Comparison of ENCODE assay signal across 8 cellular contexts in the genomic region with DNA sequence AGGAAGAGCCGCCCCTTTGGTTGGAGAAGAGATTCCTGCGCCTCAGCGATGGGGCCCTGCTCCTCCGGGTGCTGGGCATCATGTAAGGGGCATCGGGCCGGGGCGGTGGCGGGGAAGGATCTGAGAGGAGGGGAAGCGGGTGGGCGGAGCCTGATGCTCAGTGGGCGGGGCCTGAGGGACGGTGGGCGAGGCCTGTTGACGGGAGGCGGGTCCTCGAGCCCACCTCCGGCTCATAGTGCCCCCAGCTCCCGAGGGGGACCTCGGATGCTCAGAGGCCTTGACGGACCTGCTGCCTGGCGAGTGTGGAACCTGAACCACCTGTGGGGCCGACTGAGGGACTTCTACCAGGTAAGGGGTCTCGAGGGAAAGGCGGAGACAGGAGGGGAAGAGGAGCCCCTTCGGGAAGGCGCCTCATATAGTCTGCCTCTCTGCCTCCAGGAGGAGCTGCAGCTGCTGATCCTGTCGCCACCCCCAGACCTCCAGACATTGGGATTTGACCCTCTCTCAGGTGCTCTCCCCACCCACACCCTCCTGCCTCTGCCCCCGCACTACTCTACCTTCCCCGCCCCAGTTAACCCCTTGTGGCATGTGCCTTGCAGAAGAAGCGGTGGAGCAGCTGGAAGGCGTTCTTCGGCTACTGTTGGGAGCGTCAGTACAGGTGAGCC. TPM values are rescaled to one million over a fixed set of nuclear protein-coding genes. Genes with fewer than 3 reads are reported as not detected.
DNase-seq lines count a peak whose midpoint lies in the region; ATAC-seq and TF ChIP-seq lines count a peak whose summit lies in the region.

No MANE protein-coding gene starts in this region.

- no peak for TF ChIP-seq CTCF in GM12865 (IDR thresholded peaks at IDR 0.05; ENCODE audit: insufficient read depth, low read depth, low read length, missing control alignments)
- TF ChIP-seq CTCF in esophagus squamous epithelium (IDR thresholded peaks at IDR 0.05) = no peak
- TF ChIP-seq CTCF in PC-3 (conservative IDR thresholded peaks at IDR 0.05; ENCODE audit: low read depth, low read length) = no peak

- peak overlapping the region; percentile 29 to 88 (median 62) for H3K27ac ChIP-seq in esophagus squamous epithelium
- no peak overlapping the region for H3K27ac ChIP-seq in PC-3 (ENCODE audit: low read length)

- intact Hi-C loops in esophagus squamous epithelium (cut with DNase I) = no loop called here
- intact Hi-C loops in PC-3 (cut with micrococcal nuclease) = no loop called here

- no peaks in the 10 kb centered on the region for H3K36me3 ChIP-seq in esophagus squamous epithelium
- no peaks in the 10 kb centered on the region for H3K36me3 ChIP-seq in MG63
- H3K36me3 ChIP-seq in PC-3 (ENCODE audit: low read depth, low read length) = no peaks in the 10 kb centered on the region

- CTCF ChIA-PET in PC-3 (lab: Charles Lee) = interaction anchor here (0.8 kb wide), 1 partner anchor 14 kb away, joined by 3 read pairs; no protein-coding TSS in a partner anchor

- no peaks in the 10 kb centered on the region for H3K79me2 ChIP-seq in PC-3 (ENCODE audit: low read length)

- H4K20me1 ChIP-seq in PC-3 (ENCODE audit: low read length) = no peaks in the 10 kb centered on the region

- no peak for TF ChIP-seq POLR2A in esophagus squamous epithelium (IDR thresholded peaks at IDR 0.05)

- no TSS peak for BruUV-seq in PC-3 (replicated peaks; lab: Mats Ljungman, UMichigan)

- H3K4me3 ChIP-seq in GM12865 (ENCODE audit: low read depth, low read length) = peak overlapping the region; percentile 77
- H3K4me3 ChIP-seq in esophagus squamous epithelium = peak overlapping the region in 3 of 4 donors; percentile 29 to 56 (median 37)
- no peak overlapping the region for H3K4me3 ChIP-seq in MG63
- H3K4me3 ChIP-seq in PC-3 (ENCODE audit: low read length) = no peak overlapping the region

- POLR2A ChIA-PET in PC-3 (lab: Charles Lee; ENCODE audit: unreplicated experiment) = no interaction called here

- H3K4me2 ChIP-seq in PC-3 (ENCODE audit: low read length) = no peak overlapping the region

- WGBS in esophagus squamous epithelium, 2 donors = 47 to 51% methylated on average over 9 to 27 of the region's 33 CpGs

- H3K27me3 ChIP-seq in esophagus squamous epithelium (no peaks in the 10 kb centered on the region), MG63 (no peaks in the 10 kb centered on the region), PC-3 (ENCODE audit: low read length) (no peaks in the 10 kb centered on the region)

- H3K9ac ChIP-seq in PC-3 (ENCODE audit: low read length) = no peak overlapping the region

- H3K9me3 ChIP-seq in esophagus squamous epithelium (no peaks in the 10 kb centered on the region), MG63 (no peaks in the 10 kb centered on the region), PC-3 (ENCODE audit: low read length) (no peaks in the 10 kb centered on the region)

- peak; percentile 38 for ATAC-seq in HG03442 (IDR thresholded peaks at IDR 0.05; ENCODE audit: unreplicated experiment)
- ATAC-seq in PC-3 = no peak

- H3F3A ChIP-seq in PC-3 (ENCODE audit: low read length, unreplicated experiment) = no peaks in the 10 kb centered on the region

- H3K4me1 ChIP-seq in esophagus squamous epithelium (peaks cover 17 to 62% (median 19%) of the 10 kb centered on the region in 3 donors), PC-3 (ENCODE audit: insufficient read depth, low read length) (peaks cover 6% of the 10 kb centered on the region)

- H3K9me2 ChIP-seq in PC-3 (replicated peaks; ENCODE audit: low read length) = no peaks in the 10 kb centered on the region

- DNase-seq in GM12865 (ENCODE audit: low read depth) = peak; percentile 82
- peak; percentile 85 to 88 for DNase-seq in activated CD4-positive, alpha-beta T cell treated with anti-CD3 and anti-CD28 coated beads, Interleukin-2, amount 50 U/mL, for 48 hours
- DNase-seq in esophagus squamous epithelium (lab: John Stamatoyannopoulos, UW) = no peak
- peak; percentile 35 to 71 for DNase-seq in stimulated activated CD4-positive, alpha-beta T cell treated with anti-CD3 and anti-CD28 coated beads, Interleukin-1b, Interleukin-23, amount 100 ng/mL, for 1 hour (ENCODE audit: low read depth in 2 of 2)
- DNase-seq in MG63 = no peak
- no peak for DNase-seq in NCI-H1092 (lab: John Stamatoyannopoulos, UW)
- DNase-seq in PC-3 = no peak

- H2AFZ ChIP-seq in PC-3 (ENCODE audit: low read length) = no peak overlapping the region

RNA-seq across cellular contexts. Expression of a gene that starts 0.8 kb away (rescaled TPM):
- 10 to 100 TPM in 3 of 4 donors, 1 to 10 TPM in 1; 7.4 to 14.9 (median 13.7) TPM for total RNA-seq in esophagus squamous epithelium
- 1.8 and 3.0 TPM in 2 replicates for total RNA-seq in MG63 (2014; rRNA removed; shearing (Covaris generic); ENCODE audit: low replicate concordance)
- total RNA-seq in PC-3 (2014; rRNA removed) = 19.6 and 21.0 TPM in 2 replicates

RNA-seq across cellular contexts. Expression of a gene that starts 18.2 kb away (rescaled TPM):
- total RNA-seq in esophagus squamous epithelium = 10 to 100 TPM; 28.6 to 69.8 (median 55.0) TPM
- 73.7 and 94.2 TPM in 2 replicates for total RNA-seq in MG63 (2014; rRNA removed; shearing (Covaris generic); ENCODE audit: low replicate concordance)
- 148 and 189 TPM in 2 replicates for total RNA-seq in PC-3 (2014; rRNA removed)

RNA-seq across cellular contexts. Expression of a gene that starts 22.9 kb away (rescaled TPM):
- total RNA-seq in esophagus squamous epithelium = 100 to 1,000 TPM; 309 to 602 (median 476) TPM
- 291 and 333 TPM in 2 replicates for total RNA-seq in MG63 (2014; rRNA removed; shearing (Covaris generic); ENCODE audit: low replicate concordance)
- total RNA-seq in PC-3 (2014; rRNA removed) = 467 and 585 TPM in 2 replicates

RNA-seq across cellular contexts. Expression of a gene that starts 23.4 kb away (rescaled TPM):
- total RNA-seq in esophagus squamous epithelium (100 to 1,000 TPM; 202 to 248 (median 211) TPM), PC-3 (2014; rRNA removed) (812 and 815 TPM in 2 replicates)
- total RNA-seq in MG63 (2014; rRNA removed; shearing (Covaris generic); ENCODE audit: low replicate concordance) = 356 and 508 TPM in 2 replicates

RNA-seq across cellular contexts. Expression of a gene that starts 35.5 kb away (rescaled TPM):
- 100 to 1,000 TPM in 2 of 4 donors, 10 to 100 TPM in 2; 81.9 to 131 (median 99.7) TPM for total RNA-seq in esophagus squamous epithelium
- total RNA-seq in MG63 (2014; rRNA removed; shearing (Covaris generic); ENCODE audit: low replicate concordance) = 52.0 and 79.2 TPM in 2 replicates
- 111 and 114 TPM in 2 replicates for total RNA-seq in PC-3 (2014; rRNA removed)

Comparison
In these comparisons a context has a peak if more than half of its experiments do, and no peak if none do; other contexts are left out.
1. DNase-seq: peak in GM12865 (single experiment), activated CD4-positive, alpha-beta T cell treated with anti-CD3 and anti-CD28 coated beads, Interleukin-2, amount 50 U/mL, for 48 hours (2 of 2) and stimulated activated CD4-positive, alpha-beta T cell treated with anti-CD3 and anti-CD28 coated beads, Interleukin-1b, Interleukin-23, amount 100 ng/mL, for 1 hour (2 of 2); none in esophagus squamous epithelium (single experiment), MG63 (single experiment), NCI-H1092 (single experiment) and PC-3 (single experiment).
2. H3K4me3 ChIP-seq: peak in GM12865 (single experiment) and esophagus squamous epithelium (3 of 4); none in MG63 (single experiment) and PC-3 (single experiment).